Comparison of ENCODE assay signal across 1 cellular context in genomic region chr10:87170705-87171104, GRCh38. TPM values are rescaled to one million over a fixed set of nuclear protein-coding genes. Genes with fewer than 3 reads are reported as not detected.
"Had no signal": no experiment of that assay in that cellular context is flagged by ENCODE, and none has a peak within 500 bp of the region (broad histone marks: within the 10 kb centered on the region; RNA-seq: fewer than 3 reads in every experiment).

No MANE protein-coding gene starts in this region.

RNA-seq across cellular contexts. Expression of gene NUTM2A, which starts 54.5 kb away (rescaled TPM):
- total RNA-seq: activated CD4-positive, alpha-beta T cell treated with anti-CD3 and anti-CD28 coated beads, Interleukin-2, amount 10 ng/mL, durations not matched to agents 24 days and 14 days had no signal
